19 cellular contexts compared by ENCODE assay signal in genomic region chr3:42166214-42166613, GRCh38.
"Had no signal": no experiment of that assay in that cellular context is flagged by ENCODE, and none has a peak within 500 bp of the region (broad histone marks: within the 10 kb centered on the region; RNA-seq: fewer than 3 reads in every experiment).

No MANE protein-coding gene starts in this region.

- DNase-seq: activated CD4-positive, alpha-beta memory T cell treated with anti-CD3 and anti-CD28 coated beads for 36 hours; activated CD4-positive, alpha-beta T cell treated with anti-CD3 and anti-CD28 coated beads for 36 hours; activated effector memory CD4-positive, alpha-beta T cell treated with Interleukin-2 at 50 U/mL for 16 hours; activated naive CD4-positive, alpha-beta T cell treated with anti-CD3 and anti-CD28 coated beads, Interleukin-2, amount 50 U/mL, for 16 hours; activated T-cell treated with anti-CD3 and anti-CD28 coated beads, Interleukin-2, amount 50 U/mL, for 24 hours; cortex of kidney; effector memory CD8-positive, alpha-beta T cell; gastrocnemius medialis; left lung; natural killer cell; posterior cingulate gyrus; stimulated activated CD4-positive, alpha-beta T cell treated with anti-CD3 and anti-CD28 coated beads, Interleukin-12 subunit alpha, Interleukin-12 subunit beta, amount 100 ng/mL, for 4 hours; stimulated activated CD4-positive, alpha-beta T cell treated with anti-CD3 and anti-CD28 coated beads, Interleukin-2, amount 100 ng/mL, for 24 hours; T-helper 2 cell had no signal

- H3K36me3 ChIP-seq: gastrocnemius medialis, left lung, neutrophil, tibial nerve had no signal

- H3K9me3 ChIP-seq: gastrocnemius medialis, left lung, neutrophil, tibial nerve had no signal

- ATAC-seq: activated CD4-positive, alpha-beta T cell treated with anti-CD3 and anti-CD28 coated beads for 36 hours; effector memory CD8-positive, alpha-beta T cell; gastrocnemius medialis; left lung; natural killer cell had no signal

- H3K9me3 Mint-ChIP-seq: activated CD4-positive, alpha-beta memory T cell treated with anti-CD3 and anti-CD28 coated beads for 36 hours; activated T-cell treated with anti-CD3 and anti-CD28 coated beads, Interleukin-2, amount 50 U/mL, for 24 hours; central memory CD8-positive, alpha-beta T cell; effector memory CD8-positive, alpha-beta T cell; memory B cell; natural killer cell had no signal

- H3K36me3 Mint-ChIP-seq: activated CD4-positive, alpha-beta memory T cell treated with anti-CD3 and anti-CD28 coated beads for 36 hours; natural killer cell had no signal

- H3K27me3 ChIP-seq: gastrocnemius medialis, left lung, neutrophil, tibial nerve had no signal

- H3K27me3 Mint-ChIP-seq: activated CD4-positive, alpha-beta memory T cell treated with anti-CD3 and anti-CD28 coated beads for 36 hours; activated CD4-positive, alpha-beta T cell treated with anti-CD3 and anti-CD28 coated beads for 36 hours; activated T-cell treated with anti-CD3 and anti-CD28 coated beads, Interleukin-2, amount 50 U/mL, for 24 hours; central memory CD8-positive, alpha-beta T cell; effector memory CD8-positive, alpha-beta T cell; memory B cell had no signal

- H3K4me3 Mint-ChIP-seq: activated CD4-positive, alpha-beta memory T cell treated with anti-CD3 and anti-CD28 coated beads for 36 hours; activated CD4-positive, alpha-beta T cell treated with anti-CD3 and anti-CD28 coated beads for 36 hours; activated T-cell treated with anti-CD3 and anti-CD28 coated beads, Interleukin-2, amount 50 U/mL, for 24 hours; central memory CD8-positive, alpha-beta T cell; effector memory CD8-positive, alpha-beta T cell; memory B cell; natural killer cell had no signal

- H3K27ac Mint-ChIP-seq: activated CD4-positive, alpha-beta memory T cell treated with anti-CD3 and anti-CD28 coated beads for 36 hours; activated CD4-positive, alpha-beta T cell treated with anti-CD3 and anti-CD28 coated beads for 36 hours; activated T-cell treated with anti-CD3 and anti-CD28 coated beads, Interleukin-2, amount 50 U/mL, for 24 hours; effector memory CD8-positive, alpha-beta T cell; memory B cell; natural killer cell had no signal

- H3K4me3 ChIP-seq: gastrocnemius medialis, left lung, tibial nerve had no signal

- H3K27ac ChIP-seq: epithelial cell of prostate, left lung, neutrophil, tibial nerve had no signal
